Comparison of ENCODE assay signal across 15 cellular contexts in the genomic region with DNA sequence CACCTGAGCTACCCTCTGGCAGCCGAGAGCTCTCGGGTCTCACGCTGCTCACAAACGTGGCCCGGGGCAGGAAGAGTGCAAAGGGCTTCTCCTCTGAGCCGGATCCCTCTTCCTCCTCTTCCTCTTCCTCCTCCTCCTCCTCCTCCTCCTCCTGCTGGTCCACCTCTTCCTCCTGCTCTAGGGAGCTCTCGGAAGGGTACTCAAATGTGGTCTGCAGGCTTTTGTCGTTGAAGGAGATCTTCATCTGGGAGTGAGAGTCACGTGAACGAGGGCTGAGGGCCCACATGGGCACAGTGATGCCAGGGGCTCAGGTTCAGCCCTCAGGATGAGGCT.
"Had no signal": no experiment of that assay in that cellular context is flagged by ENCODE, and none has a peak within 500 bp of the region (broad histone marks: within the 10 kb centered on the region; RNA-seq: fewer than 3 reads in every experiment).

No MANE protein-coding gene starts in this region.

- DNase-seq: activated CD4-positive, alpha-beta T cell treated with anti-CD3 and anti-CD28 coated beads, Interleukin-2, amount 50 U/mL, for 4 hours; activated effector memory CD4-positive, alpha-beta T cell treated with anti-CD3 and anti-CD28 coated beads, Interleukin-2, amount 50 U/mL, for 16 hours; activated naive CD8-positive, alpha-beta T cell treated with anti-CD3 and anti-CD28 coated beads for 36 hours; activated T-cell treated with anti-CD3 and anti-CD28 coated beads, Interleukin-2, amount 50 U/mL, for 72 hours; amniotic stem cell; erythroblast; foreskin melanocyte; glutamatergic neuron; kidney; left lung; stimulated activated CD4-positive, alpha-beta T cell treated with anti-CD3 and anti-CD28 coated beads, Interleukin-2, amount 100 ng/mL, for 24 hours; stimulated activated naive CD4-positive, alpha-beta T cell treated with Interleukin-2 at 50 U/mL for 16 hours had no signal

- H3K27me3 ChIP-seq: left lung, right atrium auricular region had no signal

- FAIRE-seq: endometrium, kidney had no signal

- ATAC-seq: activated T-cell treated with anti-CD3 and anti-CD28 coated beads, Interleukin-2, amount 50 U/mL, for 72 hours; left lung had no signal

- H3K4me3 ChIP-seq: coronary artery, left lung, right atrium auricular region had no signal

- H3K9me3 ChIP-seq: left lung, right atrium auricular region had no signal

- H3K27ac ChIP-seq: left lung, right atrium auricular region had no signal
